In the genomic region with DNA sequence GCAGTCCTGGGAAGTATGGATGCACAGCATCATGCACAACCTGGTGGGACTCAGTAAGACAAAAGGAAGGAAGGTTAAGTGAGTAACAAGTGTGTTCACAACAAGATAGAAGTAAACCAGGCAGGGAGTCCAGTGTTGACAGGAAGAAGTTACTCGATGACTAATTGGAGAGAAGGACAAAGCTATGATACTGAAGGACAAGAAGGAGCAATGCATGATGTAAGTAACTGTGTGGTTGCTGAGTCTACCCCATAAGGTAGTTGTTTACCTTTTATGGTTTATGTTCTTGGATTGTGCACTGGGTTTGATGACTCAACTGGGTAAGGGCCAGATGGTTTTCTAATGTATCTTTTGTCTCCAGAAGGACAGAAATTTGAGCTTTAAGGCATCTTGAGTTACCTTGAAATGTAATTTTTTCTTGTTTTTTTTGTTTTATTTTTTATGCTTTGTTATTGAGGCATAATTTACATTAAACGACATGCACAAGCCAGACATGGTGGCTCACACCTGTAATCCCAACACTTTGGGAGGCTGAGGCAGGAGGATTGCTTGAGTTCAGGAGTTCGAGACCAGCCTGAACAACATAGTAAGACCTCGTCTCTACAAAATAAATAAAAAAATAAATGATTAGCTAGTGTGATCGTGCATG, we compare ENCODE assay signal across 14 cellular contexts.
DNase-seq lines count a peak whose midpoint lies in the region; ATAC-seq and TF ChIP-seq lines count a peak whose summit lies in the region.
"Had no signal": no experiment of that assay in that cellular context is flagged by ENCODE, and none has a peak within 500 bp of the region (broad histone marks: within the 10 kb centered on the region; RNA-seq: fewer than 3 reads in every experiment).

No MANE protein-coding gene starts in this region.

- no peak for ATAC-seq in left lung
- no peak for ATAC-seq in GM18868 (IDR thresholded peaks at IDR 0.05; ENCODE audit: unreplicated experiment)
- ATAC-seq: heart right ventricle had no signal

- no peak overlapping the region for H3K27ac ChIP-seq in left lung
- H3K27ac ChIP-seq: heart right ventricle, skin epidermis had no signal

- intact Hi-C loops in left lung (cut with DNase I) = no loop called here

- H3K36me3 ChIP-seq in left lung = no peaks in the 10 kb centered on the region
- H3K36me3 ChIP-seq: heart right ventricle had no signal

- no peaks in the 10 kb centered on the region for H3K4me1 ChIP-seq in left lung
- H3K4me1 ChIP-seq: heart right ventricle had no signal

- H3K4me3 ChIP-seq in astrocyte of the cerebellum (ENCODE audit: low read depth, low read length) (no peak overlapping the region), left lung (no peak overlapping the region)
- H3K4me3 ChIP-seq: heart right ventricle, skin epidermis had no signal

- TF ChIP-seq CTCF in astrocyte of the cerebellum (IDR thresholded peaks at IDR 0.05; ENCODE audit: low read depth, low read length, missing control alignments) (no peak), left lung (IDR thresholded peaks at IDR 0.05) (no peak)

- in situ Hi-C loops in astrocyte of the cerebellum (cut with HindIII; ENCODE audit: low sequenced_read_pairs) = no loop called here

- DNase-seq in DMS 273 (lab: John Stamatoyannopoulos, UW; ENCODE audit: unreplicated experiment) = peak; percentile 57
- peak; percentile 47 for DNase-seq in LoVo (ENCODE audit: low spot score)
- peak; percentile 92 for DNase-seq in astrocyte of the cerebellum (ENCODE audit: low read depth)
- peak; percentile 85 for DNase-seq in kidney glomerular epithelial cell (lab: John Stamatoyannopoulos, UW)
- no peak for DNase-seq in Kasumi-1 (lab: John Stamatoyannopoulos, UW)
- DNase-seq in islet precursor cell = no peak
- no peak for DNase-seq in left lung
- DNase-seq: activated CD4-positive, alpha-beta T cell treated with anti-CD3 and anti-CD28 coated beads, Interleukin-2, amount 50 U/mL, for 1 hour; DMS79 treated with DMSO at 0.1 percent for 48 hours; heart right ventricle; NCI-H187; SHP77 treated with DMSO at 0.1 percent for 48 hours had no signal

- no peaks in the 10 kb centered on the region for H3K27me3 ChIP-seq in left lung
- H3K27me3 ChIP-seq: heart right ventricle had no signal

- no peaks in the 10 kb centered on the region for H3K9me3 ChIP-seq in left lung
- H3K9me3 ChIP-seq: heart right ventricle had no signal

Comparison
In these comparisons a context has a peak if more than half of its experiments do, and no peak if none do; other contexts are left out.
1. DNase-seq: peak in DMS 273 (single experiment), LoVo (single experiment), astrocyte of the cerebellum (single experiment) and kidney glomerular epithelial cell (single experiment); none in Kasumi-1 (0 of 2), islet precursor cell (single experiment) and left lung (0 of 2).